28 cellular contexts compared by ENCODE assay signal in genomic region chr3:154195620-154196366, GRCh38.
"Had no signal": no experiment of that assay in that cellular context is flagged by ENCODE, and none has a peak within 500 bp of the region (broad histone marks: within the 10 kb centered on the region; RNA-seq: fewer than 3 reads in every experiment).

No MANE protein-coding gene starts in this region.

- ATAC-seq: activated CD8-positive, alpha-beta T cell treated with anti-CD3 and anti-CD28 coated beads, Interleukin-2, amount 10 ng/mL, durations not matched to agents 7 days and 5 days; esophagus mucosa; gastrocnemius medialis; left cardiac atrium; right cardiac atrium; stimulated activated naive CD8-positive, alpha-beta T cell treated with anti-CD3 and anti-CD28 coated beads, Interleukin-15, Interleukin-2, amounts not matched to agents 100 U/mL and 50 U/mL, for 24 hours had no signal

- H3K36me3 ChIP-seq: gastrocnemius medialis had no signal

- H3K4me1 ChIP-seq: gastrocnemius medialis, parathyroid adenoma, tibial artery had no signal

- H3K27ac ChIP-seq: gastrocnemius medialis, parathyroid adenoma, tibial artery, WERI-Rb-1 had no signal

- H3K9me3 Mint-ChIP-seq: activated naive CD4-positive, alpha-beta T cell treated with anti-CD3 and anti-CD28 coated beads, Interleukin-2, amount 50 U/mL, for 24 hours; T-helper 1 cell treated with Interleukin-12 subunit alpha and Interleukin-12 subunit beta and Interleukin-4 antibody, amounts not matched to agents 30 μg/mL and 1 μg/mL, for 36 hours had no signal

- H3K9me3 ChIP-seq: gastrocnemius medialis, tibial artery had no signal

- H2AFZ ChIP-seq: parathyroid adenoma had no signal

- H3K4me3 ChIP-seq: gastrocnemius medialis, tibial artery had no signal

- DNase-seq: activated CD4-positive, alpha-beta T cell treated with anti-CD3 and anti-CD28 coated beads for 1 hour; activated CD4-positive, alpha-beta T cell treated with anti-CD3 and anti-CD28 coated beads, Interleukin-2, amount 50 U/mL, for 1 hour; activated CD8-positive, alpha-beta T cell treated with anti-CD3 and anti-CD28 coated beads, Interleukin-2, amount 10 ng/mL, durations not matched to agents 7 days and 5 days; activated gamma-delta T cell treated with Interleukin-2 at 50 U/mL for 16 hours; activated T-cell treated with anti-CD3 and anti-CD28 coated beads, Interleukin-2, amount 50 U/mL, for 1 hour; anterior cingulate cortex; caudate nucleus; dermis blood vessel endothelial cell; effector CD8-positive, alpha-beta T cell; gastrocnemius medialis; head of caudate nucleus; hypothalamus; islet precursor cell; left cardiac atrium; nephron progenitor cell; right cardiac atrium; stimulated activated CD4-positive, alpha-beta T cell treated with anti-CD3 and anti-CD28 coated beads, Interleukin-12 subunit alpha, Interleukin-12 subunit beta, amount 100 ng/mL, for 4 hours; stimulated activated CD4-positive, alpha-beta T cell treated with anti-CD3 and anti-CD28 coated beads, Interleukin-4, amount 100 ng/mL, for 4 hours; stimulated activated naive CD8-positive, alpha-beta T cell treated with anti-CD3 and anti-CD28 coated beads, Interleukin-15, Interleukin-2, amounts not matched to agents 100 U/mL and 50 U/mL, for 24 hours; substantia nigra; tibial artery; WERI-Rb-1 had no signal

- H3K9ac ChIP-seq: parathyroid adenoma had no signal

- FAIRE-seq: endothelial cell of umbilical vein had no signal

- H3K27ac Mint-ChIP-seq: activated CD8-positive, alpha-beta T cell treated with anti-CD3 and anti-CD28 coated beads, Interleukin-2, amount 10 ng/mL, durations not matched to agents 7 days and 5 days; activated naive CD4-positive, alpha-beta T cell treated with anti-CD3 and anti-CD28 coated beads, Interleukin-2, amount 50 U/mL, for 24 hours; nephron progenitor cell; T-helper 1 cell treated with Interleukin-12 subunit alpha and Interleukin-12 subunit beta and Interleukin-4 antibody, amounts not matched to agents 30 μg/mL and 1 μg/mL, for 36 hours had no signal

- H3K36me3 Mint-ChIP-seq: activated naive CD4-positive, alpha-beta T cell treated with anti-CD3 and anti-CD28 coated beads, Interleukin-2, amount 50 U/mL, for 24 hours had no signal

- H3K4me3 Mint-ChIP-seq: activated CD8-positive, alpha-beta T cell treated with anti-CD3 and anti-CD28 coated beads, Interleukin-2, amount 10 ng/mL, durations not matched to agents 7 days and 5 days; activated naive CD4-positive, alpha-beta T cell treated with anti-CD3 and anti-CD28 coated beads, Interleukin-2, amount 50 U/mL, for 24 hours; brain; nephron progenitor cell; T-helper 1 cell treated with Interleukin-12 subunit alpha and Interleukin-12 subunit beta and Interleukin-4 antibody, amounts not matched to agents 30 μg/mL and 1 μg/mL, for 36 hours had no signal

- H3K4me1 Mint-ChIP-seq: activated naive CD4-positive, alpha-beta T cell treated with anti-CD3 and anti-CD28 coated beads, Interleukin-2, amount 50 U/mL, for 24 hours; brain; nephron progenitor cell had no signal

- H3K79me2 ChIP-seq: parathyroid adenoma had no signal

- H3K27me3 ChIP-seq: gastrocnemius medialis, tibial artery had no signal

- H3K27me3 Mint-ChIP-seq: brain had no signal
